8 cellular contexts compared by ENCODE assay signal in genomic region chr13:24127116-24127631, GRCh38. TPM values are rescaled to one million over a fixed set of nuclear protein-coding genes. Genes with fewer than 3 reads are reported as not detected.
DNase-seq lines count a peak whose midpoint lies in the region; ATAC-seq and TF ChIP-seq lines count a peak whose summit lies in the region.

No MANE protein-coding gene starts in this region.

- no peak overlapping the region for H2AFZ ChIP-seq in hepatocyte

- no peak overlapping the region for H3K27ac Mint-ChIP-seq in effector memory CD8-positive, alpha-beta T cell

- peak overlapping the region; percentile 81 for H3K27ac ChIP-seq in hepatocyte
- H3K27ac ChIP-seq in coronary artery, result no peak overlapping the region

- H3K9me2 ChIP-seq in hepatocyte (replicated peaks; ENCODE audit: insufficient read depth), result no peaks in the 10 kb centered on the region

- H3K9me3 ChIP-seq in hepatocyte (ENCODE audit: low read depth), result no peaks in the 10 kb centered on the region

- H3K4me1 Mint-ChIP-seq in effector memory CD8-positive, alpha-beta T cell (ENCODE audit: low read depth in 2 of 2), result peaks cover 3 to 16% of the 10 kb centered on the region in 2 donors

- 53% methylated on average over 2 of the region's 2 CpGs for WGBS in hepatocyte (ENCODE audit: low lambda C conversion rate, missing lambda C conversion rate)

- H3K36me3 ChIP-seq in hepatocyte (replicated peaks; ENCODE audit: insufficient read depth, low read depth), result no peaks in the 10 kb centered on the region

- no peak for TF ChIP-seq CTCF in GM10248 (IDR thresholded peaks at IDR 0.05; ENCODE audit: control extremely low read depth, extremely low read depth, low read depth, missing control alignments)
- no peak for TF ChIP-seq CTCF in hepatocyte (IDR thresholded peaks at IDR 0.05; ENCODE audit: poor library complexity)
- no peak for TF ChIP-seq CTCF in coronary artery (IDR thresholded peaks at IDR 0.05)

- H3K27me3 Mint-ChIP-seq in effector memory CD8-positive, alpha-beta T cell, result peaks cover 11 to 24% of the 10 kb centered on the region in 2 donors

- intact Hi-C loops in head of caudate nucleus (cut with DNase I) (no loop called here), posterior vena cava (cut with DNase I) (no loop called here)

- H3K79me2 ChIP-seq in hepatocyte, result no peaks in the 10 kb centered on the region

- H4K20me1 ChIP-seq in hepatocyte (ENCODE audit: insufficient read depth, poor library complexity, severe bottlenecking), result no peaks in the 10 kb centered on the region

- H3K4me2 ChIP-seq in hepatocyte, result peak overlapping the region; percentile 20

- POLR2A ChIA-PET in GM10248 (lab: Yijun Ruan, JAX), result no interaction called here

- no peak overlapping the region for H3K4me3 Mint-ChIP-seq in effector memory CD8-positive, alpha-beta T cell

- peaks cover 3 to 7% of the 10 kb centered on the region in 2 donors for H3K9me3 Mint-ChIP-seq in effector memory CD8-positive, alpha-beta T cell

- H3K4me1 ChIP-seq in hepatocyte (ENCODE audit: insufficient read depth), result peaks cover 27% of the 10 kb centered on the region

- H3K27me3 ChIP-seq in hepatocyte, result no peaks in the 10 kb centered on the region

- CTCF ChIA-PET in GM10248 (lab: Yijun Ruan, JAX), result interaction anchor here (0.9 to 1.6 kb wide), 4 partner anchors 11 to 108 kb away, joined by 3 to 5 read pairs (median 4); no protein-coding TSS in a partner anchor

- DNase-seq in GM10248 (ENCODE audit: extremely low spot score), result peak; percentile 46
- peak; percentile 14 for DNase-seq in HuH-7.5 (ENCODE audit: low spot score)
- DNase-seq in hepatocyte (ENCODE audit: low spot score), result peak; percentile 66
- no peak for DNase-seq in head of caudate nucleus
- no peak for DNase-seq in posterior vena cava (ENCODE audit: low spot score)
- no peak for DNase-seq in effector memory CD8-positive, alpha-beta T cell
- no peak for DNase-seq in coronary artery (ENCODE audit: low spot score)

- peak; percentile 59 for ATAC-seq in GM21367 (IDR thresholded peaks at IDR 0.05; ENCODE audit: unreplicated experiment)
- ATAC-seq in effector memory CD8-positive, alpha-beta T cell (replicated peaks), result no peak

- H3K36me3 Mint-ChIP-seq in effector memory CD8-positive, alpha-beta T cell (ENCODE audit: insufficient read depth), result no peaks in the 10 kb centered on the region

- no peak overlapping the region for H3K4me3 ChIP-seq in hepatocyte
- no peak overlapping the region for H3K4me3 ChIP-seq in coronary artery

RNA-seq across cellular contexts. Expression of gene SPATA13, which starts 33.3 kb away (rescaled TPM):
- total RNA-seq in hepatocyte (9.6 and 19.4 TPM in 2 replicates), posterior vena cava (1 to 10 TPM; 8.5 to 8.8 TPM)
- 12.4 and 12.9 TPM in 2 replicates for polyA plus RNA-seq in hepatocyte

Comparison
In these comparisons a context has a peak if more than half of its experiments do, and no peak if none do; other contexts are left out.
1. DNase-seq: peak in GM10248 (single experiment), HuH-7.5 (single experiment) and hepatocyte (single experiment); none in head of caudate nucleus (0 of 42), posterior vena cava (single experiment), effector memory CD8-positive, alpha-beta T cell (0 of 3) and coronary artery (single experiment).